In genomic region chr17:2092253-2092652, GRCh38 we compare ENCODE assay signal across 16 cellular contexts. TPM values are rescaled to one million over a fixed set of nuclear protein-coding genes. Genes with fewer than 3 reads are reported as not detected.
A peak's percentile ranks its signal among the peaks of the same experiment; 100 is the strongest.
DNase-seq lines count a peak whose midpoint lies in the region; TF ChIP-seq lines count a peak whose summit lies in the region.
"Had no signal": no experiment of that assay in that cellular context is flagged by ENCODE, and none has a peak within 500 bp of the region (broad histone marks: within the 10 kb centered on the region; RNA-seq: fewer than 3 reads in every experiment).

No MANE protein-coding gene starts in this region.

- POLR2A ChIA-PET in activated CD4-positive, alpha-beta T cell treated with anti-CD3 and anti-CD28 coated beads, Interleukin-2, amount 10 ng/mL, durations not matched to agents 7 days and 5 days (lab: Charles Lee) = interaction anchor here (0.7 kb wide), 1 partner anchor 25 kb away, joined by 5 read pairs; no protein-coding TSS in a partner anchor

- no peak overlapping the region for H3K4me2 ChIP-seq in H9 (ENCODE audit: insufficient read depth, insufficient read length, low read length)
- H3K4me2 ChIP-seq: A549 had no signal

- no peaks in the 10 kb centered on the region for H3K9me3 Mint-ChIP-seq in activated CD4-positive, alpha-beta T cell treated with anti-CD3 and anti-CD28 coated beads, Interleukin-2, amount 10 ng/mL, durations not matched to agents 7 days and 5 days
- H3K9me3 Mint-ChIP-seq in H9 (no peaks in the 10 kb centered on the region; a peak in 1 of 5 replicates), chondrocyte (ENCODE audit: low read depth) (no peaks in the 10 kb centered on the region)
- H3K9me3 Mint-ChIP-seq: naive thymus-derived CD8-positive, alpha-beta T cell had no signal

- no peaks in the 10 kb centered on the region for H3K23me2 ChIP-seq in H9 (ENCODE audit: insufficient read length, low read depth, low read length, poor library complexity, severe bottlenecking)

- H3T11ph ChIP-seq in H9 (ENCODE audit: low read length) = no peak overlapping the region

- H3K36me3 ChIP-seq in skeletal muscle tissue (ENCODE audit: control insufficient read depth in 3 of 3, insufficient read depth in 3 of 3, low read length in 3 of 3) = no peaks in the 10 kb centered on the region

- H3K36me3 Mint-ChIP-seq in activated CD4-positive, alpha-beta T cell treated with anti-CD3 and anti-CD28 coated beads, Interleukin-2, amount 10 ng/mL, durations not matched to agents 7 days and 5 days (ENCODE audit: low read depth) = peaks cover 24% of the 10 kb centered on the region
- peaks cover 0 to 2% (median 0%) of the 10 kb centered on the region in 3 experiments; a peak in 1 of 7 replicates for H3K36me3 Mint-ChIP-seq in H9 (ENCODE audit: insufficient read depth in 1 of 3, low read depth in 3 of 3)
- H3K36me3 Mint-ChIP-seq in chondrocyte (ENCODE audit: low read depth) = peaks cover 1% of the 10 kb centered on the region

- H3K27me3 ChIP-seq in H9 (ENCODE audit: insufficient read depth, low read length) (no peaks in the 10 kb centered on the region), skeletal muscle tissue (ENCODE audit: control insufficient read depth in 3 of 3, insufficient read depth in 3 of 3, low read length in 3 of 3) (no peaks in the 10 kb centered on the region)
- H3K27me3 ChIP-seq: tibial artery had no signal

- no peak overlapping the region for H3K56ac ChIP-seq in H9 (ENCODE audit: insufficient read length, low read depth, low read length)

- H2BK120ac ChIP-seq in H9 (ENCODE audit: low read depth, low read length, poor library complexity, severe bottlenecking) = no peak overlapping the region

- no peaks in the 10 kb centered on the region for H3K79me1 ChIP-seq in H9 (ENCODE audit: insufficient read depth, low read depth, low read length, poor library complexity, severe bottlenecking)

- H2AFZ ChIP-seq in H9 (ENCODE audit: low read length) = no peak overlapping the region

- no peaks in the 10 kb centered on the region for H3K27me3 Mint-ChIP-seq in activated CD4-positive, alpha-beta T cell treated with anti-CD3 and anti-CD28 coated beads, Interleukin-2, amount 10 ng/mL, durations not matched to agents 7 days and 5 days
- no peaks in the 10 kb centered on the region for H3K27me3 Mint-ChIP-seq in H9 (ENCODE audit: low read depth)
- no peaks in the 10 kb centered on the region for H3K27me3 Mint-ChIP-seq in chondrocyte (ENCODE audit: low read depth)
- H3K27me3 Mint-ChIP-seq: activated naive CD8-positive, alpha-beta T cell; naive thymus-derived CD8-positive, alpha-beta T cell; T-helper 17 cell had no signal

- peak; percentile 47; the same call in 2 of the 3 replicates for TF ChIP-seq CTCF in H9 (conservative IDR thresholded peaks at IDR 0.05)
- no peak for TF ChIP-seq CTCF in chondrocyte (IDR thresholded peaks at IDR 0.05)

- H3K4me1 ChIP-seq in H9 (ENCODE audit: insufficient read depth, low read length) (peaks cover 6% of the 10 kb centered on the region; the same call in 1 of the 2 replicates), skeletal muscle tissue (ENCODE audit: control insufficient read depth in 3 of 3, insufficient read depth in 3 of 3, low read length in 3 of 3) (peaks cover 37 to 43% (median 39%) of the 10 kb centered on the region in 3 donors)
- H3K4me1 ChIP-seq: A549 had no signal

- no peaks in the 10 kb centered on the region for H3K9me3 ChIP-seq in H9 (ENCODE audit: control insufficient read depth, low read depth, low read length)
- H3K9me3 ChIP-seq in skeletal muscle tissue (ENCODE audit: control insufficient read depth in 3 of 3, low read length in 3 of 3) = no peaks in the 10 kb centered on the region
- H3K9me3 ChIP-seq: A549, tibial artery had no signal

- no peak overlapping the region for H2AK5ac ChIP-seq in H9 (ENCODE audit: insufficient read length, low read length)

- H3K18ac ChIP-seq in H9 (ENCODE audit: insufficient read length, low read depth, low read length) = no peak overlapping the region

- no peak overlapping the region for H3K9ac ChIP-seq in H9 (ENCODE audit: extremely low read depth, insufficient read length, low read length)
- H3K9ac ChIP-seq in skeletal muscle tissue (ENCODE audit: low read depth in 1 of 3, low read length in 3 of 3) = no peak overlapping the region

- H4K5ac ChIP-seq in H9 (ENCODE audit: insufficient read length, low read depth, low read length) = no peak overlapping the region

- H3K23ac ChIP-seq in H9 (ENCODE audit: insufficient read length, low read depth, low read length) = no peak overlapping the region

- H3K4me1 Mint-ChIP-seq in activated CD4-positive, alpha-beta T cell treated with anti-CD3 and anti-CD28 coated beads, Interleukin-2, amount 10 ng/mL, durations not matched to agents 7 days and 5 days = peaks cover 59% of the 10 kb centered on the region
- peaks cover 33 to 40% of the 10 kb centered on the region in 2 experiments for H3K4me1 Mint-ChIP-seq in H9
- H3K4me1 Mint-ChIP-seq in chondrocyte (ENCODE audit: low read depth) = peaks cover 53% of the 10 kb centered on the region

- H2BK5ac ChIP-seq in H9 (ENCODE audit: insufficient read length, low read length) = no peak overlapping the region

- no peak overlapping the region for H2BK15ac ChIP-seq in H9 (ENCODE audit: low read depth, low read length)

- H3K27ac Mint-ChIP-seq in activated CD4-positive, alpha-beta T cell treated with anti-CD3 and anti-CD28 coated beads, Interleukin-2, amount 10 ng/mL, durations not matched to agents 7 days and 5 days = peak overlapping the region; percentile 34
- peak overlapping the region; percentile 19 to 92 (median 78); a peak in 4 of 7 replicates for H3K27ac Mint-ChIP-seq in H9
- H3K27ac Mint-ChIP-seq in chondrocyte (ENCODE audit: unreplicated experiment) = peak overlapping the region; percentile 45
- H3K27ac Mint-ChIP-seq: activated naive CD8-positive, alpha-beta T cell; T-helper 17 cell had no signal

- no peak overlapping the region for H3K4me3 Mint-ChIP-seq in activated CD4-positive, alpha-beta T cell treated with anti-CD3 and anti-CD28 coated beads, Interleukin-2, amount 10 ng/mL, durations not matched to agents 7 days and 5 days
- H3K4me3 Mint-ChIP-seq in H9 (no peak overlapping the region), chondrocyte (ENCODE audit: unreplicated experiment) (no peak overlapping the region)
- H3K4me3 Mint-ChIP-seq: activated naive CD8-positive, alpha-beta T cell; CD14-positive monocyte; T-helper 17 cell had no signal

- H3K79me2 ChIP-seq in H9 (ENCODE audit: insufficient read depth, low read length) = no peaks in the 10 kb centered on the region

- H4K20me1 ChIP-seq in H9 (ENCODE audit: control insufficient read depth, insufficient read depth, insufficient read length) = no peaks in the 10 kb centered on the region

- no peak overlapping the region; the same call in 1 of the 2 replicates for H3K14ac ChIP-seq in H9 (ENCODE audit: insufficient read depth, low read length)

- H4K8ac ChIP-seq in H9 (replicated peaks; ENCODE audit: insufficient read length, low read depth, low read length) = no peak overlapping the region

- CTCF ChIA-PET in activated CD4-positive, alpha-beta T cell treated with anti-CD3 and anti-CD28 coated beads, Interleukin-2, amount 10 ng/mL, durations not matched to agents 7 days and 5 days (lab: Charles Lee) = interaction anchor here (0.8 kb wide), 1 partner anchor 23 kb away, joined by 3 read pairs; no protein-coding TSS in a partner anchor

- H3K27ac ChIP-seq in H9 (ENCODE audit: insufficient read length, low read depth, low read length) (no peak overlapping the region), skeletal muscle tissue (ENCODE audit: low read depth, low read length) (peak overlapping the region; percentile 23)
- H3K27ac ChIP-seq: A549, tibial artery had no signal

- no peak for DNase-seq in activated CD4-positive, alpha-beta T cell treated with anti-CD3 and anti-CD28 coated beads, Interleukin-2, amount 10 ng/mL, durations not matched to agents 7 days and 5 days
- no peak for DNase-seq in activated CD4-positive, alpha-beta T cell treated with anti-CD3 and anti-CD28 coated beads for 1 hour
- DNase-seq in H9 (peak; percentile 59), chondrocyte (ENCODE audit: low spot score) (no peak), NCI-H748 treated with DMSO at 0.1 percent for 48 hours (lab: John Stamatoyannopoulos, UW) (no peak), NCI-H2081 (lab: John Stamatoyannopoulos, UW) (no peak), superior temporal gyrus (ENCODE audit: extremely low spot score) (no peak)
- DNase-seq: naive thymus-derived CD8-positive, alpha-beta T cell; NCI-H187; Right ventricle myocardium superior; T-helper 17 cell; tibial artery had no signal

- H3K4ac ChIP-seq in H9 (ENCODE audit: low read depth, low read length) = no peak overlapping the region

- no peak overlapping the region for H2BK20ac ChIP-seq in H9 (ENCODE audit: low read depth, low read length, poor library complexity, severe bottlenecking)

- H4K91ac ChIP-seq in H9 (ENCODE audit: insufficient read length, low read depth, low read length) = no peak overlapping the region

- H3K4me3 ChIP-seq in skeletal muscle tissue (ENCODE audit: low read length in 3 of 3) = no peak overlapping the region
- H3K4me3 ChIP-seq: A549, tibial artery had no signal

- H2BK12ac ChIP-seq in H9 (ENCODE audit: insufficient read length, low read depth, low read length) = no peak overlapping the region

- WGBS in H9 (ENCODE audit: extremely low coverage, insufficient read length, low lambda C conversion rate) = no CpG with 5 or more reads among the region's 4 CpGs

RNA-seq across cellular contexts. Expression of gene HIC1, which starts 37.4 kb away (rescaled TPM):
- 10 to 100 TPM; 29.0 to 31.0 TPM for total RNA-seq in activated CD4-positive, alpha-beta T cell treated with anti-CD3 and anti-CD28 coated beads, Interleukin-2, amount 10 ng/mL, durations not matched to agents 7 days and 5 days
- total RNA-seq in H9 (2021) (1.8 and 2.7 TPM in 2 replicates), chondrocyte (3.3 to 9.0 TPM (median 8.8 TPM) in 3 replicates), skeletal muscle tissue (23.5 TPM)

RNA-seq across cellular contexts. Expression of gene OVCA2, which starts 50.4 kb away (rescaled TPM):
- 10 to 100 TPM; 36.8 to 37.9 TPM for total RNA-seq in activated CD4-positive, alpha-beta T cell treated with anti-CD3 and anti-CD28 coated beads, Interleukin-2, amount 10 ng/mL, durations not matched to agents 7 days and 5 days
- total RNA-seq in H9 (2021) (24.2 and 24.6 TPM in 2 replicates), chondrocyte (26.6 to 30.2 TPM (median 30.1 TPM) in 3 replicates), skeletal muscle tissue (24.0 TPM)
